8 cellular contexts compared by ENCODE assay signal in genomic region chr12:94134226-94134795, GRCh38. TPM values are rescaled to one million over a fixed set of nuclear protein-coding genes. Genes with fewer than 3 reads are reported as not detected.
A peak's percentile ranks its signal among the peaks of the same experiment; 100 is the strongest.
DNase-seq lines count a peak whose midpoint lies in the region; ATAC-seq and TF ChIP-seq lines count a peak whose summit lies in the region.

No MANE protein-coding gene starts in this region.

- no peaks in the 10 kb centered on the region for H3K9me3 Mint-ChIP-seq in CD4-positive, CD25-positive, alpha-beta regulatory T cell

- H3K27ac ChIP-seq in CD4-positive, CD25-positive, alpha-beta regulatory T cell (ENCODE audit: insufficient read depth, low read length, poor library complexity, severe bottlenecking): no peak overlapping the region
- no peak overlapping the region for H3K27ac ChIP-seq in lung (ENCODE audit: low read depth in 1 of 2, low read length in 1 of 2)
- H3K27ac ChIP-seq in aorta (ENCODE audit: low read depth in 1 of 2, low read length in 2 of 2): no peak overlapping the region

- peak; percentile 41 for TF ChIP-seq CTCF in lung (IDR thresholded peaks at IDR 0.05; ENCODE audit: control extremely low read depth, extremely low read depth)

- H3K27me3 Mint-ChIP-seq in CD4-positive, CD25-positive, alpha-beta regulatory T cell: peaks cover 14% of the 10 kb centered on the region

- DNase-seq in CD4-positive, CD25-positive, alpha-beta regulatory T cell: peak in 2 of 3 donors; percentile 52 to 84
- DNase-seq in KG1 (lab: John Stamatoyannopoulos, UW) (peak; percentile 3), SHP77 treated with DMSO at 0.1 percent for 48 hours (lab: John Stamatoyannopoulos, UW) (peak; percentile 16), dedifferentiated amniotic fluid mesenchymal stem cell (ENCODE audit: extremely low spot score) (peak; percentile 59), lung (ENCODE audit: low spot score) (no peak), aorta (no peak)

- no peaks in the 10 kb centered on the region for H3K4me1 ChIP-seq in CD4-positive, CD25-positive, alpha-beta regulatory T cell (ENCODE audit: control insufficient read depth, insufficient read depth, low read length, poor library complexity, severe bottlenecking)
- H3K4me1 ChIP-seq in lung (ENCODE audit: control insufficient read depth in 2 of 2, insufficient read depth in 2 of 2, low read length in 2 of 2): no peaks in the 10 kb centered on the region
- H3K4me1 ChIP-seq in aorta (ENCODE audit: control insufficient read depth in 1 of 2, insufficient read depth in 2 of 2, low read length in 2 of 2): no peaks in the 10 kb centered on the region

- H3K9me3 ChIP-seq in CD4-positive, CD25-positive, alpha-beta regulatory T cell (ENCODE audit: control insufficient read depth in 2 of 2, low read length in 2 of 2): no peaks in the 10 kb centered on the region
- H3K9me3 ChIP-seq in lung (ENCODE audit: control insufficient read depth in 2 of 2, insufficient read depth in 1 of 2, low read length in 1 of 2): no peaks in the 10 kb centered on the region
- H3K9me3 ChIP-seq in aorta (ENCODE audit: control insufficient read depth, low read length): no peaks in the 10 kb centered on the region

- no peak overlapping the region for H3K4me3 Mint-ChIP-seq in CD4-positive, CD25-positive, alpha-beta regulatory T cell

- H3K36me3 ChIP-seq in CD4-positive, CD25-positive, alpha-beta regulatory T cell (ENCODE audit: control insufficient read depth, insufficient read depth, low read length): no peaks in the 10 kb centered on the region
- no peaks in the 10 kb centered on the region for H3K36me3 ChIP-seq in lung (ENCODE audit: control insufficient read depth in 2 of 2, insufficient read depth in 2 of 2, low read length in 2 of 2)
- H3K36me3 ChIP-seq in aorta (ENCODE audit: control insufficient read depth in 1 of 2, insufficient read depth in 2 of 2, low read length in 1 of 2): no peaks in the 10 kb centered on the region

- H3K4me3 ChIP-seq in CD4-positive, CD25-positive, alpha-beta regulatory T cell (ENCODE audit: low read depth, low read length): peak overlapping the region; percentile 23
- H3K4me3 ChIP-seq in lung (no peak overlapping the region), aorta (ENCODE audit: low read length in 2 of 2) (no peak overlapping the region)

- peak; percentile 81 to 88 for ATAC-seq in CD4-positive, CD25-positive, alpha-beta regulatory T cell (ENCODE audit: low read depth in 2 of 2)
- ATAC-seq in GM18511 (IDR thresholded peaks at IDR 0.05; ENCODE audit: unreplicated experiment): peak; percentile 57
- peak; percentile 75 for ATAC-seq in lung (ENCODE audit: insufficient read depth, low FRiP score)
- peak; percentile 67 for ATAC-seq in aorta (ENCODE audit: low FRiP score)
- ATAC-seq in HG03457 (IDR thresholded peaks at IDR 0.05; ENCODE audit: unreplicated experiment): no peak

- H3K27me3 ChIP-seq in CD4-positive, CD25-positive, alpha-beta regulatory T cell (ENCODE audit: control insufficient read depth, insufficient read depth, low read length): no peaks in the 10 kb centered on the region
- no peaks in the 10 kb centered on the region for H3K27me3 ChIP-seq in lung (ENCODE audit: control insufficient read depth, insufficient read depth)
- H3K27me3 ChIP-seq in aorta (ENCODE audit: control insufficient read depth in 1 of 2, insufficient read depth in 2 of 2, low read length in 1 of 2): no peaks in the 10 kb centered on the region

- intact Hi-C loops in aorta (cut with DNase I): loop anchor here (2.0 to 5.0 kb wide), 2 partner anchors 303 to 398 kb away; no protein-coding TSS in a partner anchor

- H3K4me1 Mint-ChIP-seq in CD4-positive, CD25-positive, alpha-beta regulatory T cell: peaks cover 0 to 3% (median 1%) of the 10 kb centered on the region in 4 donors

- 33 to 35% methylated on average over 5 of the region's 5 CpGs for WGBS in lung, 2 donors
- WGBS in aorta, 2 donors: 34 to 36% methylated on average over 5 of the region's 5 CpGs

- H3K36me3 Mint-ChIP-seq in CD4-positive, CD25-positive, alpha-beta regulatory T cell: no peaks in the 10 kb centered on the region

- H3K27ac Mint-ChIP-seq in CD4-positive, CD25-positive, alpha-beta regulatory T cell: no peak overlapping the region

RNA-seq across cellular contexts. Expression of gene PLXNC1, which starts 14.1 kb away (rescaled TPM):
- 13.8 TPM for total RNA-seq in CD4-positive, CD25-positive, alpha-beta regulatory T cell
- 1 to 10 TPM; 1.2 to 3.1 (median 2.3) TPM for polyA plus RNA-seq in CD4-positive, CD25-positive, alpha-beta regulatory T cell
- 10 to 100 TPM; 26.5 to 70.0 TPM for total RNA-seq in lung
- 10 to 100 TPM in 1 of 2 donors, 1 to 10 TPM in 1; 1.7 to 46.0 TPM for polyA plus RNA-seq in lung
- 10 to 100 TPM in 1 of 2 donors, 1 to 10 TPM in 1; 7.5 to 26.8 TPM for total RNA-seq in aorta
- polyA plus RNA-seq in aorta: 1 to 10 TPM; 1.2 to 3.4 TPM

Comparison
In these comparisons a context has a peak if more than half of its experiments do, and no peak if none do; other contexts are left out.
1. DNase-seq: peak in CD4-positive, CD25-positive, alpha-beta regulatory T cell (2 of 3), KG1 (single experiment), SHP77 treated with DMSO at 0.1 percent for 48 hours (single experiment) and dedifferentiated amniotic fluid mesenchymal stem cell (single experiment); none in lung (single experiment) and aorta (0 of 2).